ENCODE assay signal across 1 cellular context in the genomic region with DNA sequence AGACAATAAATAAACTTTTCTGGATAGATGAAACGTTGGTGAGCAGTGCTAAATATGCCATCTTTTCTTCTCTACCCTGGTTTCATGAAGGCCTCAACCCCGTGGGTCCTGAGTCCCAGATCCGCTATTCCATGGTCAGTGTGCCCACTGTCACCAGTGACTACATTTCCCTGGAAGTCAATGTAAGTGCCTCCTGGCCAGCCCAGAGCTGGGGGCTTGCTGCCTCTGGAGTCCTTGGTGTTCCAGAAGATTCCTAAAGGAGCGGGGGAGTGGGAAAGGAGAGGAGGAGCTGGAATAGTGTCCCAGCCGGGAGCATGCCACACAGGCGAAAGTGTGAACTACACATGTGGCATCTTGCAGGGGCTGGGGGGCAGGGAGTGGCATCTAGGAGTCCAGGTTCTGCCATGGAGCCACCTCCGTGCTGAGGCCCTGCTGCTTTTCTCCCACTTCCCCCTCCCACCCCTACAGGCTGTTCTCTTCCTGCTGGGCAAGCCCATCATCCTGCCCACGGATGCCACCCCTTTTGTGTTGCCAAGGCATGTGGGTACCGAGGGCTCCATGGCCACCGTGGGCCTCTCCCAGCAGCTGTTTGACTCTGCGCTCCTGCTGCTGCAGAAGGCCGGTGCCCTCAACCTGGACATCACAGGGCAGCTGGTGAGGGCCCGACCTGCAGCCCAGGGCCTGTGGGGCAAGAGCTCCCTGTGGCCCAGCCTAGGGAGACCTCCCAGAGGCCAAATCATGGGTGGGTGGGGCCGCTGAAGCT.
TF ChIP-seq lines count a peak whose summit lies in the region.

No MANE protein-coding gene starts in this region.

TF ChIP-seq in HepG2, 621 proteins besides CTCF, POLR2A, EP300 and RAD21 (continues in another document):
- no peak for TF ChIP-seq MED8 (CRISPR knock-in tag; IDR thresholded peaks at IDR 0.05; ENCODE audit: insufficient replicate concordance)
- no peak for TF ChIP-seq ZNF816 (CRISPR knock-in tag; IDR thresholded peaks at IDR 0.05; ENCODE audit: borderline replicate concordance)
- no peak for TF ChIP-seq NAIF1 (CRISPR knock-in tag; IDR thresholded peaks at IDR 0.05; ENCODE audit: borderline replicate concordance)
- no peak for TF ChIP-seq FLYWCH1 (CRISPR knock-in tag; IDR thresholded peaks at IDR 0.05)
- TF ChIP-seq MLLT10 (CRISPR knock-in tag; IDR thresholded peaks at IDR 0.05) = no peak
- no peak for TF ChIP-seq CENPBD1 (CRISPR knock-in tag; IDR thresholded peaks at IDR 0.05; ENCODE audit: borderline replicate concordance, low read depth)
- no peak for TF ChIP-seq SP140L (CRISPR knock-in tag; IDR thresholded peaks at IDR 0.05; ENCODE audit: borderline replicate concordance)
- TF ChIP-seq, protein P1, sequence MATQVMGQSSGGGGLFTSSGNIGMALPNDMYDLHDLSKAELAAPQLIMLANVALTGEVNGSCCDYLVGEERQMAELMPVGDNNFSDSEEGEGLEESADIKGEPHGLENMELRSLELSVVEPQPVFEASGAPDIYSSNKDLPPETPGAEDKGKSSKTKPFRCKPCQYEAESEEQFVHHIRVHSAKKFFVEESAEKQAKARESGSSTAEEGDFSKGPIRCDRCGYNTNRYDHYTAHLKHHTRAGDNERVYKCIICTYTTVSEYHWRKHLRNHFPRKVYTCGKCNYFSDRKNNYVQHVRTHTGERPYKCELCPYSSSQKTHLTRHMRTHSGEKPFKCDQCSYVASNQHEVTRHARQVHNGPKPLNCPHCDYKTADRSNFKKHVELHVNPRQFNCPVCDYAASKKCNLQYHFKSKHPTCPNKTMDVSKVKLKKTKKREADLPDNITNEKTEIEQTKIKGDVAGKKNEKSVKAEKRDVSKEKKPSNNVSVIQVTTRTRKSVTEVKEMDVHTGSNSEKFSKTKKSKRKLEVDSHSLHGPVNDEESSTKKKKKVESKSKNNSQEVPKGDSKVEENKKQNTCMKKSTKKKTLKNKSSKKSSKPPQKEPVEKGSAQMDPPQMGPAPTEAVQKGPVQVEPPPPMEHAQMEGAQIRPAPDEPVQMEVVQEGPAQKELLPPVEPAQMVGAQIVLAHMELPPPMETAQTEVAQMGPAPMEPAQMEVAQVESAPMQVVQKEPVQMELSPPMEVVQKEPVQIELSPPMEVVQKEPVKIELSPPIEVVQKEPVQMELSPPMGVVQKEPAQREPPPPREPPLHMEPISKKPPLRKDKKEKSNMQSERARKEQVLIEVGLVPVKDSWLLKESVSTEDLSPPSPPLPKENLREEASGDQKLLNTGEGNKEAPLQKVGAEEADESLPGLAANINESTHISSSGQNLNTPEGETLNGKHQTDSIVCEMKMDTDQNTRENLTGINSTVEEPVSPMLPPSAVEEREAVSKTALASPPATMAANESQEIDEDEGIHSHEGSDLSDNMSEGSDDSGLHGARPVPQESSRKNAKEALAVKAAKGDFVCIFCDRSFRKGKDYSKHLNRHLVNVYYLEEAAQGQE (IDR thresholded peaks at IDR 0.05; ENCODE audit: borderline replicate concordance in 1 of 2, low read depth in 1 of 2, low read length in 2 of 2) = no peak
- TF ChIP-seq SNAPC2 (CRISPR knock-in tag; IDR thresholded peaks at IDR 0.05) = no peak
- TF ChIP-seq BRD4 (CRISPR knock-in tag; IDR thresholded peaks at IDR 0.05) = no peak
- no peak for TF ChIP-seq ZBTB1 (CRISPR knock-in tag; IDR thresholded peaks at IDR 0.05; ENCODE audit: borderline replicate concordance)
- TF ChIP-seq ZNF646 (CRISPR knock-in tag; IDR thresholded peaks at IDR 0.05) = 0 out of 2 replicates have a peak, but pooled peaks have one; percentile 23
- no peak for TF ChIP-seq ZFP41 (CRISPR knock-in tag; IDR thresholded peaks at IDR 0.05; ENCODE audit: borderline replicate concordance)
- no peak for TF ChIP-seq YEATS4 (CRISPR knock-in tag; IDR thresholded peaks at IDR 0.05; ENCODE audit: borderline replicate concordance)
- TF ChIP-seq GATA4 (IDR thresholded peaks at IDR 0.05; ENCODE audit: borderline replicate concordance, low read depth) = no peak
- TF ChIP-seq ZNF629 (CRISPR knock-in tag; conservative IDR thresholded peaks at IDR 0.05) = no peak
- 0 out of 2 replicates have a peak, but pooled peaks have one; percentile 23 for TF ChIP-seq ZNF768 (CRISPR knock-in tag; IDR thresholded peaks at IDR 0.05)
- TF ChIP-seq, protein P2, sequence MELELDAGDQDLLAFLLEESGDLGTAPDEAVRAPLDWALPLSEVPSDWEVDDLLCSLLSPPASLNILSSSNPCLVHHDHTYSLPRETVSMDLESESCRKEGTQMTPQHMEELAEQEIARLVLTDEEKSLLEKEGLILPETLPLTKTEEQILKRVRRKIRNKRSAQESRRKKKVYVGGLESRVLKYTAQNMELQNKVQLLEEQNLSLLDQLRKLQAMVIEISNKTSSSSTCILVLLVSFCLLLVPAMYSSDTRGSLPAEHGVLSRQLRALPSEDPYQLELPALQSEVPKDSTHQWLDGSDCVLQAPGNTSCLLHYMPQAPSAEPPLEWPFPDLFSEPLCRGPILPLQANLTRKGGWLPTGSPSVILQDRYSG (CRISPR knock-in tag; IDR thresholded peaks at IDR 0.05) = no peak
- 0 out of 2 replicates have a peak, but pooled peaks have one; percentile 16 for TF ChIP-seq TAF1 (CRISPR knock-in tag; IDR thresholded peaks at IDR 0.05)
- TF ChIP-seq ZNF430 (CRISPR knock-in tag; IDR thresholded peaks at IDR 0.05) = no peak
- TF ChIP-seq KLF9 (CRISPR knock-in tag; IDR thresholded peaks at IDR 0.05; ENCODE audit: low read depth) = no peak
- TF ChIP-seq GABPB1 (CRISPR knock-in tag; IDR thresholded peaks at IDR 0.05) = 0 out of 2 replicates have a peak, but pooled peaks have one; percentile 4
- TF ChIP-seq CREM (IDR thresholded peaks at IDR 0.05) = no peak
- TF ChIP-seq CREM (CRISPR knock-in tag; IDR thresholded peaks at IDR 0.05) = no peak
- no peak for TF ChIP-seq ZNF546 (CRISPR knock-in tag; conservative IDR thresholded peaks at IDR 0.05)
- peak; percentile 18; the same call in 1 of the 2 replicates for TF ChIP-seq MTA1 (CRISPR knock-in tag; IDR thresholded peaks at IDR 0.05; ENCODE audit: borderline replicate concordance)
- no peak for TF ChIP-seq ATF7-NPFF (CRISPR knock-in tag; IDR thresholded peaks at IDR 0.05; ENCODE audit: low read depth)
- no peak for TF ChIP-seq SAP130 (CRISPR knock-in tag; IDR thresholded peaks at IDR 0.05; ENCODE audit: low read depth)
- TF ChIP-seq POLR2G (IDR thresholded peaks at IDR 0.05; ENCODE audit: low read depth, low read length) = peak; percentile 52
- TF ChIP-seq ERF (CRISPR knock-in tag; IDR thresholded peaks at IDR 0.05) = peak; percentile 21; the same call in 1 of the 2 replicates
- 0 out of 2 replicates have a peak, but pooled peaks have one; percentile 14 for TF ChIP-seq BCL3 (CRISPR knock-in tag; IDR thresholded peaks at IDR 0.05)
- TF ChIP-seq HNRNPLL (IDR thresholded peaks at IDR 0.05; ENCODE audit: low read depth, low read length, poor library complexity, severe bottlenecking) = peak; percentile 42
- peak; percentile 68; the same call in 1 of the 2 replicates for TF ChIP-seq EED (CRISPR knock-in tag; IDR thresholded peaks at IDR 0.05)
- TF ChIP-seq THRA (CRISPR knock-in tag; IDR thresholded peaks at IDR 0.05; ENCODE audit: borderline replicate concordance) = no peak
- no peak for TF ChIP-seq ZBTB37 (CRISPR knock-in tag; IDR thresholded peaks at IDR 0.05)
- TF ChIP-seq MYC (CRISPR knock-in tag; IDR thresholded peaks at IDR 0.05; ENCODE audit: borderline replicate concordance) = no peak
- TF ChIP-seq NR2C2 (CRISPR knock-in tag; IDR thresholded peaks at IDR 0.05; ENCODE audit: borderline replicate concordance) = no peak
- peak; percentile 42; the same call in 1 of the 2 replicates for TF ChIP-seq NFKB2 (CRISPR knock-in tag; IDR thresholded peaks at IDR 0.05; ENCODE audit: borderline replicate concordance)
- TF ChIP-seq ZNF333 (CRISPR knock-in tag; IDR thresholded peaks at IDR 0.05; ENCODE audit: borderline replicate concordance) = no peak
